2 cellular contexts compared by ENCODE assay signal in the genomic region with DNA sequence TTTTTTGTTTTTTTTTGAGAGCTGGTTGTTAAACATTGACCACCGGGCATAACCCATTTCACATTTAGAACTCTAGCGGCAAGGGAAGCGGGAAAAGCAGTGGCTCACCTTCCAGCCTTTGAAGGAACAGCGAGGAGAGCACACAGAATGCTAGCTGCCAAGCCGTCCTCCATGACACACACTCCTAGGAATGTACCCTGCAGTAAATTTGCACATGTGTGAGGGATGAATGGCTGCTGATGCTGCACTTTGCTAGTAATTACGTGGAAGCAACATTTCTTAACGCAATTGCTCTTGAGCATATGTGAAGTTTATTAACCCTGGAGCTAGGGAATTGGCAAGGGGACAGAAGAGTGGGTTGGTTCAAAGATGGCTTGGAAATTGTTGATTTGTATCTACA.
TF ChIP-seq lines count a peak whose summit lies in the region.

No MANE protein-coding gene starts in this region.

TF ChIP-seq in IMR-90, 13 proteins besides CTCF, POLR2A, EP300 and RAD21:
- TF ChIP-seq BHLHE40 (IDR thresholded peaks at IDR 0.05; ENCODE audit: low read depth, low read length) = peak; percentile 66; the same call in 1 of the 2 replicates
- TF ChIP-seq MAZ (IDR thresholded peaks at IDR 0.05; ENCODE audit: borderline replicate concordance, low read depth, low read length) = no peak
- TF ChIP-seq SMC3 (IDR thresholded peaks at IDR 0.05; ENCODE audit: low read depth, low read length) = no peak
- no peak for TF ChIP-seq RFX5 (IDR thresholded peaks at IDR 0.05; ENCODE audit: low read depth, low read length)
- peak; percentile 86 for TF ChIP-seq FOS (IDR thresholded peaks at IDR 0.05; ENCODE audit: low read depth, low read length)
- TF ChIP-seq NFE2L2 (IDR thresholded peaks at IDR 0.05; ENCODE audit: low read depth, low read length) = peak; percentile 76; the same call in 1 of the 2 replicates
- TF ChIP-seq, protein P1, sequence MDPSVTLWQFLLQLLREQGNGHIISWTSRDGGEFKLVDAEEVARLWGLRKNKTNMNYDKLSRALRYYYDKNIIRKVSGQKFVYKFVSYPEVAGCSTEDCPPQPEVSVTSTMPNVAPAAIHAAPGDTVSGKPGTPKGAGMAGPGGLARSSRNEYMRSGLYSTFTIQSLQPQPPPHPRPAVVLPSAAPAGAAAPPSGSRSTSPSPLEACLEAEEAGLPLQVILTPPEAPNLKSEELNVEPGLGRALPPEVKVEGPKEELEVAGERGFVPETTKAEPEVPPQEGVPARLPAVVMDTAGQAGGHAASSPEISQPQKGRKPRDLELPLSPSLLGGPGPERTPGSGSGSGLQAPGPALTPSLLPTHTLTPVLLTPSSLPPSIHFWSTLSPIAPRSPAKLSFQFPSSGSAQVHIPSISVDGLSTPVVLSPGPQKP (IDR thresholded peaks at IDR 0.05; ENCODE audit: borderline replicate concordance, low read depth, low read length) = no peak
- TF ChIP-seq CHD1 (IDR thresholded peaks at IDR 0.05; ENCODE audit: low read depth, low read length) = no peak
- peak; percentile 86 for TF ChIP-seq CEBPB (IDR thresholded peaks at IDR 0.05; ENCODE audit: low read depth, low read length)
- no peak for TF ChIP-seq RCOR1 (IDR thresholded peaks at IDR 0.05; ENCODE audit: insufficient replicate concordance, low read length)
- TF ChIP-seq MXI1 (IDR thresholded peaks at IDR 0.05; ENCODE audit: borderline replicate concordance, low read depth, low read length) = no peak; the same call in 1 of the 2 replicates
- TF ChIP-seq MAFK (IDR thresholded peaks at IDR 0.05; ENCODE audit: low read depth, low read length) = peak; percentile 96
- TF ChIP-seq, protein P2, sequence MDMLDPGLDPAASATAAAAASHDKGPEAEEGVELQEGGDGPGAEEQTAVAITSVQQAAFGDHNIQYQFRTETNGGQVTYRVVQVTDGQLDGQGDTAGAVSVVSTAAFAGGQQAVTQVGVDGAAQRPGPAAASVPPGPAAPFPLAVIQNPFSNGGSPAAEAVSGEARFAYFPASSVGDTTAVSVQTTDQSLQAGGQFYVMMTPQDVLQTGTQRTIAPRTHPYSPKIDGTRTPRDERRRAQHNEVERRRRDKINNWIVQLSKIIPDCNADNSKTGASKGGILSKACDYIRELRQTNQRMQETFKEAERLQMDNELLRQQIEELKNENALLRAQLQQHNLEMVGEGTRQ (IDR thresholded peaks at IDR 0.05; ENCODE audit: low read depth, low read length) = no peak

TF ChIP-seq in GM12878, 131 proteins besides CTCF, POLR2A, EP300 and RAD21:
- no peak for TF ChIP-seq SREBF2 (IDR thresholded peaks at IDR 0.05; ENCODE audit: low read length)
- TF ChIP-seq MYB (IDR thresholded peaks at IDR 0.05; ENCODE audit: borderline replicate concordance, low read depth, low read length) = no peak
- no peak for TF ChIP-seq SMC3 (IDR thresholded peaks at IDR 0.05; ENCODE audit: borderline replicate concordance, low read length)
- TF ChIP-seq ZZZ3 (IDR thresholded peaks at IDR 0.05; ENCODE audit: control insufficient read depth, insufficient read length, low read depth) = no peak
- TF ChIP-seq, protein P3, sequence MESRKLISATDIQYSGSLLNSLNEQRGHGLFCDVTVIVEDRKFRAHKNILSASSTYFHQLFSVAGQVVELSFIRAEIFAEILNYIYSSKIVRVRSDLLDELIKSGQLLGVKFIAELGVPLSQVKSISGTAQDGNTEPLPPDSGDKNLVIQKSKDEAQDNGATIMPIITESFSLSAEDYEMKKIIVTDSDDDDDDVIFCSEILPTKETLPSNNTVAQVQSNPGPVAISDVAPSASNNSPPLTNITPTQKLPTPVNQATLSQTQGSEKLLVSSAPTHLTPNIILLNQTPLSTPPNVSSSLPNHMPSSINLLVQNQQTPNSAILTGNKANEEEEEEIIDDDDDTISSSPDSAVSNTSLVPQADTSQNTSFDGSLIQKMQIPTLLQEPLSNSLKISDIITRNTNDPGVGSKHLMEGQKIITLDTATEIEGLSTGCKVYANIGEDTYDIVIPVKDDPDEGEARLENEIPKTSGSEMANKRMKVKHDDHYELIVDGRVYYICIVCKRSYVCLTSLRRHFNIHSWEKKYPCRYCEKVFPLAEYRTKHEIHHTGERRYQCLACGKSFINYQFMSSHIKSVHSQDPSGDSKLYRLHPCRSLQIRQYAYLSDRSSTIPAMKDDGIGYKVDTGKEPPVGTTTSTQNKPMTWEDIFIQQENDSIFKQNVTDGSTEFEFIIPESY (IDR thresholded peaks at IDR 0.05) = 0 out of 2 replicates have a peak, but pooled peaks have one; percentile 24
